ENCODE assay signal across 1 cellular context in the genomic region with DNA sequence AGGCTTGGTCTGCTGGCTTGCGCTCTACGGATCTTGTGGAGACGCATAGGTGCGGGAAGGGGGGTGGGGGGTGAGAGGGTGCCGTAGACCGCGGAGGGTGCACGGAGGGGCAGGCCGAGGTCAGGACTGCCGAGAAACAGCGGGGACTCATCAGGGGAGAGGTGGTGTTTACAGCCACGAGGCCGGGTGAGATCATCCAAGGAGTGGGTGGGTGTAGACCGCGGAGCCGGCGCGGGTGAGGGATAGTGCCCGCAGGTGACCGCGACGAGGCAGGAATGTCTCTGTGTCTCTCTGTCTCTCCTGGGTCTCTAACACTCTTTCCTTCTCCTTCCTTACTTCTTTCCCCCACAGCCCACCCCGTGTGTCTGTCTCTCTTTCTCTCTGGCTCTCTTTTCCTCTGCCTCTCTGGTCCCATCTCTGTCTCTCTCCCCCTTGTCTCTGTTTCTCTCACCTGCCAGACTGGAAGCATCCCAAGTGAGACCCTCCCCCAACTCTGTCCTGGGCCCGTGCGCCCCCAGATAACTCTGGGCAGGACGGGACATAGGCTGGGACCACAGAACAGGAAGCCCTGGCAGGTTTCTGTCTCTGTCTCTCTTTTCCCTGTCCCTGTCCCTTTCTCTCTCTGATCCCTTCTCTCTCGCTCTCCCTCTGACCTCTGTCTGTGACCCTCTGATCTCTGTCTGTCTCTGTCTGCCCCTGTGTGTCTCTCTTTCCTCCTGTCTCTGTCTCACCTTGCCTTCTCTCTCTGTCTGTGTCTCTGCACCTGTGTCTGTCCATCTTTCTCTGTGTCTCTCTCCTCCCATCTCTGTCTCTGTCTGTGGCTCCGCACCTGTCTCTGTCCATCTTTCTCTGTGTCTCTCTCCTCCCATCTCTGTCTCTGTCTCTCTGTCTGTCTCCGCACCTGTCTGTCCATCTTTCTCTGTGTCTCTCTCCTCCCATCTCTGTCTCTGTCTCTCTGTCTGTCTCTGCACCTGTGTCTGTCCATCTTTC.
TF ChIP-seq lines count a peak whose summit lies in the region.

No MANE protein-coding gene starts in this region.

TF ChIP-seq in HEK293, 187 proteins besides CTCF, POLR2A, EP300 and RAD21 (continued from another document and continues in another):
- no peak for TF ChIP-seq ZNF174 (tag by site-specific recombination; IDR thresholded peaks at IDR 0.05)
- TF ChIP-seq ZNF155 (tag by site-specific recombination; IDR thresholded peaks at IDR 0.05), result no peak
- no peak for TF ChIP-seq ZNF138 (tag by site-specific recombination; IDR thresholded peaks at IDR 0.05; ENCODE audit: borderline replicate concordance)
- peak; percentile 93 for TF ChIP-seq ZFHX2 (tag by site-specific recombination; conservative IDR thresholded peaks at IDR 0.05)
- TF ChIP-seq SCRT1 (tag by site-specific recombination; IDR thresholded peaks at IDR 0.05; ENCODE audit: borderline replicate concordance), result no peak
- TF ChIP-seq, protein P1, sequence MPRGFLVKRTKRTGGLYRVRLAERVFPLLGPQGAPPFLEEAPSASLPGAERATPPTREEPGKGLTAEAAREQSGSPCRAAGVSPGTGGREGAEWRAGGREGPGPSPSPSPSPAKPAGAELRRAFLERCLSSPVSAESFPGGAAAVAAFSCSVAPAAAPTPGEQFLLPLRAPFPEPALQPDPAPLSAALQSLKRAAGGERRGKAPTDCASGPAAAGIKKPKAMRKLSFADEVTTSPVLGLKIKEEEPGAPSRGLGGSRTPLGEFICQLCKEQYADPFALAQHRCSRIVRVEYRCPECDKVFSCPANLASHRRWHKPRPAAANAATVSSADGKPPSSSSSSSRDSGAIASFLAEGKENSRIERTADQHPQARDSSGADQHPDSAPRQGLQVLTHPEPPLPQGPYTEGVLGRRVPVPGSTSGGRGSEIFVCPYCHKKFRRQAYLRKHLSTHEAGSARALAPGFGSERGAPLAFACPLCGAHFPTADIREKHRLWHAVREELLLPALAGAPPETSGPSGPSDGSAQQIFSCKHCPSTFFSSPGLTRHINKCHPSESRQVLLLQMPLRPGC (tag by site-specific recombination; IDR thresholded peaks at IDR 0.05), result no peak
- no peak for TF ChIP-seq ZNF513 (tag by site-specific recombination; IDR thresholded peaks at IDR 0.05)
- no peak for TF ChIP-seq ZNF677 (tag by site-specific recombination; IDR thresholded peaks at IDR 0.05)
- no peak for TF ChIP-seq ZNF704 (tag by site-specific recombination; IDR thresholded peaks at IDR 0.05)
- TF ChIP-seq BCL11A (tag by site-specific recombination; IDR thresholded peaks at IDR 0.05; ENCODE audit: low read depth), result peak; percentile 78; the same call in 1 of the 2 replicates
- no peak for TF ChIP-seq ZBTB1 (tag by site-specific recombination; IDR thresholded peaks at IDR 0.05)
- peak; percentile 55 for TF ChIP-seq ZNF692 (tag by site-specific recombination; IDR thresholded peaks at IDR 0.05)
- no peak for TF ChIP-seq ZNF175 (tag by site-specific recombination; IDR thresholded peaks at IDR 0.05)
- TF ChIP-seq, protein P2, sequence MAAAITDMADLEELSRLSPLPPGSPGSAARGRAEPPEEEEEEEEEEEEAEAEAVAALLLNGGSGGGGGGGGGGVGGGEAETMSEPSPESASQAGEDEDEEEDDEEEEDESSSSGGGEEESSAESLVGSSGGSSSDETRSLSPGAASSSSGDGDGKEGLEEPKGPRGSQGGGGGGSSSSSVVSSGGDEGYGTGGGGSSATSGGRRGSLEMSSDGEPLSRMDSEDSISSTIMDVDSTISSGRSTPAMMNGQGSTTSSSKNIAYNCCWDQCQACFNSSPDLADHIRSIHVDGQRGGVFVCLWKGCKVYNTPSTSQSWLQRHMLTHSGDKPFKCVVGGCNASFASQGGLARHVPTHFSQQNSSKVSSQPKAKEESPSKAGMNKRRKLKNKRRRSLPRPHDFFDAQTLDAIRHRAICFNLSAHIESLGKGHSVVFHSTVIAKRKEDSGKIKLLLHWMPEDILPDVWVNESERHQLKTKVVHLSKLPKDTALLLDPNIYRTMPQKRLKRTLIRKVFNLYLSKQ (tag by site-specific recombination; IDR thresholded peaks at IDR 0.05; ENCODE audit: borderline replicate concordance), result no peak
- TF ChIP-seq ZNF157 (tag by site-specific recombination; IDR thresholded peaks at IDR 0.05), result no peak
- TF ChIP-seq KLF17 (tag by site-specific recombination; IDR thresholded peaks at IDR 0.05), result peak; percentile 78
- TF ChIP-seq, protein P3, sequence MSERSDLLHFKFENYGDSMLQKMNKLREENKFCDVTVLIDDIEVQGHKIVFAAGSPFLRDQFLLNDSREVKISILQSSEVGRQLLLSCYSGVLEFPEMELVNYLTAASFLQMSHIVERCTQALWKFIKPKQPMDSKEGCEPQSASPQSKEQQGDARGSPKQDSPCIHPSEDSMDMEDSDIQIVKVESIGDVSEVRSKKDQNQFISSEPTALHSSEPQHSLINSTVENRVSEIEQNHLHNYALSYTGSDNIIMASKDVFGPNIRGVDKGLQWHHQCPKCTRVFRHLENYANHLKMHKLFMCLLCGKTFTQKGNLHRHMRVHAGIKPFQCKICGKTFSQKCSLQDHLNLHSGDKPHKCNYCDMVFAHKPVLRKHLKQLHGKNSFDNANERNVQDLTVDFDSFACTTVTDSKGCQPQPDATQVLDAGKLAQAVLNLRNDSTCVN (tag by site-specific recombination; optimal IDR thresholded peaks at IDR 0.05), result peak; percentile 56
- TF ChIP-seq, protein P4, sequence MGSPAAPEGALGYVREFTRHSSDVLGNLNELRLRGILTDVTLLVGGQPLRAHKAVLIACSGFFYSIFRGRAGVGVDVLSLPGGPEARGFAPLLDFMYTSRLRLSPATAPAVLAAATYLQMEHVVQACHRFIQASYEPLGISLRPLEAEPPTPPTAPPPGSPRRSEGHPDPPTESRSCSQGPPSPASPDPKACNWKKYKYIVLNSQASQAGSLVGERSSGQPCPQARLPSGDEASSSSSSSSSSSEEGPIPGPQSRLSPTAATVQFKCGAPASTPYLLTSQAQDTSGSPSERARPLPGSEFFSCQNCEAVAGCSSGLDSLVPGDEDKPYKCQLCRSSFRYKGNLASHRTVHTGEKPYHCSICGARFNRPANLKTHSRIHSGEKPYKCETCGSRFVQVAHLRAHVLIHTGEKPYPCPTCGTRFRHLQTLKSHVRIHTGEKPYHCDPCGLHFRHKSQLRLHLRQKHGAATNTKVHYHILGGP (tag by site-specific recombination; IDR thresholded peaks at IDR 0.05), result no peak
- no peak for TF ChIP-seq YY1 (tag by site-specific recombination; IDR thresholded peaks at IDR 0.05)
- no peak for TF ChIP-seq MYNN (tag by site-specific recombination; IDR thresholded peaks at IDR 0.05; ENCODE audit: borderline replicate concordance)
- TF ChIP-seq, protein P5, sequence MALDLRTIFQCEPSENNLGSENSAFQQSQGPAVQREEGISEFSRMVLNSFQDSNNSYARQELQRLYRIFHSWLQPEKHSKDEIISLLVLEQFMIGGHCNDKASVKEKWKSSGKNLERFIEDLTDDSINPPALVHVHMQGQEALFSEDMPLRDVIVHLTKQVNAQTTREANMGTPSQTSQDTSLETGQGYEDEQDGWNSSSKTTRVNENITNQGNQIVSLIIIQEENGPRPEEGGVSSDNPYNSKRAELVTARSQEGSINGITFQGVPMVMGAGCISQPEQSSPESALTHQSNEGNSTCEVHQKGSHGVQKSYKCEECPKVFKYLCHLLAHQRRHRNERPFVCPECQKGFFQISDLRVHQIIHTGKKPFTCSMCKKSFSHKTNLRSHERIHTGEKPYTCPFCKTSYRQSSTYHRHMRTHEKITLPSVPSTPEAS (tag by site-specific recombination; IDR thresholded peaks at IDR 0.05), result no peak
- peak; percentile 85 for TF ChIP-seq EGR2 (tag by site-specific recombination; IDR thresholded peaks at IDR 0.05; ENCODE audit: low read depth)
- TF ChIP-seq SP2 (tag by site-specific recombination; IDR thresholded peaks at IDR 0.05), result peak; percentile 20; the same call in 1 of the 2 replicates
- no peak for TF ChIP-seq ZNF341 (tag by site-specific recombination; IDR thresholded peaks at IDR 0.05; ENCODE audit: low read depth)
- TF ChIP-seq ZNF449 (tag by site-specific recombination; IDR thresholded peaks at IDR 0.05), result no peak
- TF ChIP-seq KLF8 (tag by site-specific recombination; IDR thresholded peaks at IDR 0.05), result no peak; the same call in none of the 2 replicates
- TF ChIP-seq MZF1 (tag by site-specific recombination; IDR thresholded peaks at IDR 0.05; ENCODE audit: borderline replicate concordance), result no peak
- no peak for TF ChIP-seq ZNF658 (tag by site-specific recombination; IDR thresholded peaks at IDR 0.05)
- no peak for TF ChIP-seq ZNF426 (tag by site-specific recombination; IDR thresholded peaks at IDR 0.05)
- no peak for TF ChIP-seq GLI2 (tag by site-specific recombination; IDR thresholded peaks at IDR 0.05; ENCODE audit: borderline replicate concordance, low read depth)
- TF ChIP-seq GFI1B (tag by site-specific recombination; IDR thresholded peaks at IDR 0.05), result no peak
- TF ChIP-seq ZNF302 (tag by site-specific recombination; IDR thresholded peaks at IDR 0.05; ENCODE audit: low read depth), result no peak
- TF ChIP-seq ZBTB44 (tag by site-specific recombination; IDR thresholded peaks at IDR 0.05), result no peak
